ENCODE assay signal across 8 cellular contexts in genomic region chr1:202349263-202349928, GRCh38. TPM values are rescaled to one million over a fixed set of nuclear protein-coding genes. Genes with fewer than 3 reads are reported as not detected.
DNase-seq lines count a peak whose midpoint lies in the region; ATAC-seq and TF ChIP-seq lines count a peak whose summit lies in the region.

No MANE protein-coding gene starts in this region.

- no peak for TF ChIP-seq CTCF in psoas muscle (IDR thresholded peaks at IDR 0.05)

- H3K4me1 ChIP-seq in adipocyte (ENCODE audit: control insufficient read depth, insufficient read depth, low read length) (peaks cover 40% of the 10 kb centered on the region), psoas muscle (peaks cover 23% of the 10 kb centered on the region)

- WGBS in psoas muscle, 3 donors: 3 to 5% (median 4%) methylated on average over 10 of the region's 10 CpGs

- H3K36me3 ChIP-seq in adipocyte (ENCODE audit: control insufficient read depth, insufficient read depth, low read length, severe bottlenecking) (no peaks in the 10 kb centered on the region), psoas muscle (ENCODE audit: insufficient read depth in 1 of 2, low read depth in 1 of 2) (no peaks in the 10 kb centered on the region)

- H3K9ac ChIP-seq in adipocyte (ENCODE audit: low read length): peak overlapping the region; percentile 98

- H3K27ac ChIP-seq in psoas muscle: peak overlapping the region; percentile 90

- intact Hi-C loops in left ventricle myocardium superior (cut with micrococcal nuclease) (no loop called here), psoas muscle (cut with DNase I) (loop anchor here in 1 of 2 donors (10.0 kb wide), 2 partner anchors 105 to 235 kb away; no protein-coding TSS in a partner anchor)

- no peaks in the 10 kb centered on the region for H3K9me3 ChIP-seq in adipocyte (ENCODE audit: control insufficient read depth, low read length)
- no peaks in the 10 kb centered on the region for H3K9me3 ChIP-seq in psoas muscle

- peak; percentile 7 for ATAC-seq in left ventricle myocardium superior
- peak; percentile 1 to 7 (median 5) for ATAC-seq in psoas muscle
- no peak for ATAC-seq in HG03139 (IDR thresholded peaks at IDR 0.05; ENCODE audit: unreplicated experiment)

- H3K4me3 ChIP-seq in adipocyte (ENCODE audit: low read length) (peak overlapping the region; percentile 89), psoas muscle (peak overlapping the region; percentile 76)

- H3K27me3 ChIP-seq in adipocyte (replicated peaks; ENCODE audit: control insufficient read depth, insufficient read depth, low read length): no peaks in the 10 kb centered on the region
- H3K27me3 ChIP-seq in psoas muscle (ENCODE audit: insufficient read depth in 3 of 3, low read length in 2 of 3): no peaks in the 10 kb centered on the region

- peak; percentile 5 for DNase-seq in stimulated activated CD4-positive, alpha-beta T cell treated with anti-CD3 and anti-CD28 coated beads, Interleukin-4, amount 100 ng/mL, for 1 hour
- no peak for DNase-seq in stimulated activated CD4-positive, alpha-beta T cell treated with anti-CD3 and anti-CD28 coated beads, Interleukin-1b, Interleukin-23, amount 100 ng/mL, for 48 hours
- DNase-seq in MV-4-11 (lab: John Stamatoyannopoulos, UW): peak; percentile 59
- DNase-seq in adipocyte (ENCODE audit: low read depth): peak; percentile 82
- no peak for DNase-seq in left ventricle myocardium superior
- no peak for DNase-seq in psoas muscle
- DNase-seq in NCI-H1694 (lab: John Stamatoyannopoulos, UW): no peak

RNA-seq across cellular contexts. Expression of gene PPP1R12B, which starts 0.9 kb away (rescaled TPM):
- total RNA-seq in left ventricle myocardium superior: 667 TPM
- 100 to 1,000 TPM in 3 of 4 donors, 10 to 100 TPM in 1; 86.1 to 189 (median 158) TPM for total RNA-seq in psoas muscle
- polyA plus RNA-seq in psoas muscle: 10 to 100 TPM in 2 of 3 donors, 1 to 10 TPM in 1; 8.3 to 73.3 (median 18.7) TPM

RNA-seq across cellular contexts. Expression of gene UBE2T, which starts 7.7 kb away (rescaled TPM):
- total RNA-seq in left ventricle myocardium superior (13.0 TPM), psoas muscle (10 to 100 TPM in 2 of 4 donors, 1 to 10 TPM in 2; 4.9 to 11.5 (median 7.6) TPM)
- 10 to 100 TPM; 10.7 to 38.5 (median 19.6) TPM for polyA plus RNA-seq in psoas muscle

Comparison
In these comparisons a context has a peak if more than half of its experiments do, and no peak if none do; other contexts are left out.
1. DNase-seq: peak in stimulated activated CD4-positive, alpha-beta T cell treated with anti-CD3 and anti-CD28 coated beads, Interleukin-4, amount 100 ng/mL, for 1 hour (single experiment), MV-4-11 (single experiment) and adipocyte (single experiment); none in stimulated activated CD4-positive, alpha-beta T cell treated with anti-CD3 and anti-CD28 coated beads, Interleukin-1b, Interleukin-23, amount 100 ng/mL, for 48 hours (single experiment), left ventricle myocardium superior (single experiment), psoas muscle (0 of 2) and NCI-H1694 (single experiment).